In genomic region chr2:3662239-3662638, GRCh38 we compare ENCODE assay signal across 13 cellular contexts. TPM values are rescaled to one million over a fixed set of nuclear protein-coding genes. Genes with fewer than 3 reads are reported as not detected.
DNase-seq lines count a peak whose midpoint lies in the region; ATAC-seq lines count a peak whose summit lies in the region.
"Had no signal": no experiment of that assay in that cellular context is flagged by ENCODE, and none has a peak within 500 bp of the region (broad histone marks: within the 10 kb centered on the region; RNA-seq: fewer than 3 reads in every experiment).

No MANE protein-coding gene starts in this region.

- H3K36me3 Mint-ChIP-seq in activated T-helper 17 cell treated with anti-CD3 and anti-CD28 coated beads, Interleukin-2, amount 50 U/mL, for 72 hours (ENCODE audit: low read depth): no peaks in the 10 kb centered on the region

- intact Hi-C loops in posterior vena cava (cut with DNase I): no loop called here
- intact Hi-C loops in left cardiac atrium (cut with DNase I): no loop called here

- ATAC-seq in activated T-helper 17 cell treated with anti-CD3 and anti-CD28 coated beads, Interleukin-2, amount 50 U/mL, for 72 hours (replicated peaks): peak; percentile 29
- ATAC-seq in HG03354 (IDR thresholded peaks at IDR 0.05; ENCODE audit: poor library complexity, severe bottlenecking, unreplicated experiment): no peak
- ATAC-seq in left cardiac atrium: no peak
- ATAC-seq in HG02623 (IDR thresholded peaks at IDR 0.05; ENCODE audit: unreplicated experiment): no peak

- peaks cover 11% of the 10 kb centered on the region for H3K4me1 Mint-ChIP-seq in activated T-helper 17 cell treated with anti-CD3 and anti-CD28 coated beads, Interleukin-2, amount 50 U/mL, for 72 hours

- H3K9me3 Mint-ChIP-seq in activated T-helper 17 cell treated with anti-CD3 and anti-CD28 coated beads, Interleukin-2, amount 50 U/mL, for 72 hours: peaks cover 9% of the 10 kb centered on the region

- peak; percentile 12 for DNase-seq in NCI-H82 (lab: John Stamatoyannopoulos, UW)
- DNase-seq in NCI-H82 treated with DMSO at 0.1 percent for 48 hours (lab: John Stamatoyannopoulos, UW; ENCODE audit: unreplicated experiment): no peak
- peak; percentile 13 for DNase-seq in NCI-H146 treated with DMSO at 0.1 percent for 48 hours (lab: John Stamatoyannopoulos, UW; ENCODE audit: unreplicated experiment)
- peak; percentile 36 for DNase-seq in posterior vena cava (ENCODE audit: low spot score)
- DNase-seq in left cardiac atrium: no peak
- DNase-seq: activated CD8-positive, alpha-beta memory T cell treated with anti-CD3 and anti-CD28 coated beads, Interleukin-2, amount 50 U/mL, for 48 hours; NCI-H2107; posterior cingulate gyrus; transverse colon had no signal

- H3K4me3 Mint-ChIP-seq in activated T-helper 17 cell treated with anti-CD3 and anti-CD28 coated beads, Interleukin-2, amount 50 U/mL, for 72 hours: no peak overlapping the region

- H3K27ac Mint-ChIP-seq in activated T-helper 17 cell treated with anti-CD3 and anti-CD28 coated beads, Interleukin-2, amount 50 U/mL, for 72 hours: no peak overlapping the region

- no peaks in the 10 kb centered on the region for H3K27me3 Mint-ChIP-seq in activated T-helper 17 cell treated with anti-CD3 and anti-CD28 coated beads, Interleukin-2, amount 50 U/mL, for 72 hours

RNA-seq across cellular contexts. Expression of gene ALLC, which starts 4.2 kb away (rescaled TPM):
- total RNA-seq in activated T-helper 17 cell treated with anti-CD3 and anti-CD28 coated beads, Interleukin-2, amount 50 U/mL, for 72 hours: not detected
- total RNA-seq in posterior vena cava (not detected), left cardiac atrium (under 1 TPM in 1 of 2 donors, not detected in 1; 0.26 TPM)
- total RNA-seq: esophagus muscularis mucosa, transverse colon had no signal

RNA-seq across cellular contexts. Expression of gene DCDC2C, which starts 41.1 kb away (rescaled TPM):
- total RNA-seq in activated T-helper 17 cell treated with anti-CD3 and anti-CD28 coated beads, Interleukin-2, amount 50 U/mL, for 72 hours: not detected
- total RNA-seq in posterior vena cava: not detected
- not detected for total RNA-seq in left cardiac atrium
- total RNA-seq: transverse colon had no signal

Comparison
In these comparisons a context has a peak if more than half of its experiments do, and no peak if none do; other contexts are left out.
1. DNase-seq: peak in NCI-H82 (single experiment), NCI-H146 treated with DMSO at 0.1 percent for 48 hours (single experiment) and posterior vena cava (single experiment); none in NCI-H82 treated with DMSO at 0.1 percent for 48 hours (single experiment) and left cardiac atrium (single experiment).